ENCODE assay signal across 15 cellular contexts in the genomic region with DNA sequence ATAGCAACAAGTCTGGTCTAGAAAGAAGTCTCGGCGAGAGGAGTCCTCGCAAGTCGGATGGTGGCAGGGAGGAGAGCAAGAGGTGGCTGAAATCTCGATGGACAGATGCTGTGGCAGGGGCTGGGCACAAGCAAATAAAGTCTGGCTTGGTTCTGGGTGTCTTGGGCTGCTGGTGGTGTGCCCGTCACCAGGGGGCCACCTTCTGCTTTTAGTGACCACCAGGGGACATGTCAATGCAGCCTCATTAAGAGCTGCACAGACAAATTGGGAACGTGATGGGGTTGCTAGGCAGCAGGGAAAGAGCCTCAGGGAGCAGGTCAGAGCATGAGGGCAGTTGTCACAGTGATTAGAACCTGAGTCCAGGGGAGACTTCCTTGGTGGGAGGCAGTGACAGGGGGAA. TPM values are rescaled to one million over a fixed set of nuclear protein-coding genes. Genes with fewer than 3 reads are reported as not detected.
A peak's percentile ranks its signal among the peaks of the same experiment; 100 is the strongest.
DNase-seq lines count a peak whose midpoint lies in the region; FAIRE-seq and TF ChIP-seq lines count a peak whose summit lies in the region.
"Had no signal": no experiment of that assay in that cellular context is flagged by ENCODE, and none has a peak within 500 bp of the region (broad histone marks: within the 10 kb centered on the region; RNA-seq: fewer than 3 reads in every experiment).

No MANE protein-coding gene starts in this region.

- DNase-seq in NCI-H146 (lab: John Stamatoyannopoulos, UW) (peak; percentile 33), NCI-H146 treated with DMSO at 0.1 percent for 48 hours (lab: John Stamatoyannopoulos, UW; ENCODE audit: unreplicated experiment) (no peak), KBM-7 (peak; percentile 40), astrocyte (ENCODE audit: low read depth) (no peak), progenitor cell of endocrine pancreas (ENCODE audit: low spot score, unreplicated experiment) (no peak), Peyer's patch (no peak)
- no peak for DNase-seq in stimulated activated CD8-positive, alpha-beta memory T cell treated with anti-CD3 and anti-CD28 coated beads, Interleukin-4, amount 100 ng/mL, for 48 hours
- no peak for DNase-seq in effector memory CD4-positive, alpha-beta T cell
- DNase-seq: GOT3; natural killer cell; stimulated activated CD4-positive, alpha-beta T cell treated with anti-CD3 and anti-CD28 coated beads, Interleukin-4, amount 100 ng/mL, for 4 hours; thyroid gland had no signal

- H3K9me3 Mint-ChIP-seq in astrocyte (ENCODE audit: unreplicated experiment) (no peaks in the 10 kb centered on the region), progenitor cell of endocrine pancreas (ENCODE audit: low read depth) (no peaks in the 10 kb centered on the region)
- H3K9me3 Mint-ChIP-seq: natural killer cell had no signal

- no peak overlapping the region for H3K27ac Mint-ChIP-seq in astrocyte (ENCODE audit: unreplicated experiment)
- H3K27ac Mint-ChIP-seq in progenitor cell of endocrine pancreas = no peak overlapping the region
- H3K27ac Mint-ChIP-seq: natural killer cell had no signal

- H3K4me1 ChIP-seq in astrocyte (ENCODE audit: insufficient read depth, low read length) (no peaks in the 10 kb centered on the region), Peyer's patch (no peaks in the 10 kb centered on the region)
- peaks cover 12% of the 10 kb centered on the region for H3K4me1 ChIP-seq in effector memory CD4-positive, alpha-beta T cell (ENCODE audit: control insufficient read depth, insufficient read depth, low read length, poor library complexity, severe bottlenecking)
- H3K4me1 ChIP-seq: thyroid gland had no signal

- FAIRE-seq in astrocyte (lab: Jason Lieb, UNC) = no peak

- TF ChIP-seq POLR2A in Peyer's patch (IDR thresholded peaks at IDR 0.05) = no peak

- in situ Hi-C loops in KBM-7 (cut with MboI; ENCODE audit: low pct_unique_long_range_greater_than_20kb, low sequenced_read_pairs) = loop anchor here (10.0 kb wide), 1 partner anchor 195 kb away; no protein-coding TSS in a partner anchor

- no peak overlapping the region for H3K4me2 ChIP-seq in astrocyte (ENCODE audit: low read length)
- H3K4me2 ChIP-seq: hepatocyte had no signal

- H3K79me2 ChIP-seq in astrocyte (ENCODE audit: insufficient read depth, low read length) = no peaks in the 10 kb centered on the region
- H3K79me2 ChIP-seq: hepatocyte had no signal

- no peaks in the 10 kb centered on the region for H3K36me3 ChIP-seq in astrocyte (ENCODE audit: insufficient read depth, low read length)
- no peaks in the 10 kb centered on the region for H3K36me3 ChIP-seq in Peyer's patch
- no peaks in the 10 kb centered on the region for H3K36me3 ChIP-seq in effector memory CD4-positive, alpha-beta T cell (ENCODE audit: control insufficient read depth, insufficient read depth, low read length)
- H3K36me3 ChIP-seq: cardiac muscle cell, SJCRH30, thyroid gland had no signal

- H3K4me3 Mint-ChIP-seq in astrocyte (ENCODE audit: unreplicated experiment) (no peak overlapping the region), progenitor cell of endocrine pancreas (ENCODE audit: low read depth) (no peak overlapping the region)
- H3K4me3 Mint-ChIP-seq: natural killer cell had no signal

- H3K36me3 Mint-ChIP-seq in astrocyte (ENCODE audit: low read depth, unreplicated experiment) (no peaks in the 10 kb centered on the region), progenitor cell of endocrine pancreas (ENCODE audit: insufficient read depth) (no peaks in the 10 kb centered on the region)
- H3K36me3 Mint-ChIP-seq: natural killer cell had no signal

- H4K20me1 ChIP-seq in astrocyte (ENCODE audit: insufficient read depth, low read length) = no peaks in the 10 kb centered on the region

- H2AFZ ChIP-seq in astrocyte (ENCODE audit: low read depth, low read length) = no peak overlapping the region
- H2AFZ ChIP-seq: hepatocyte had no signal

- H3K9ac ChIP-seq in astrocyte (ENCODE audit: low read length) = no peak overlapping the region

- H3K4me3 ChIP-seq in astrocyte (ENCODE audit: insufficient read depth, low read depth, low read length) (no peak overlapping the region), Peyer's patch (no peak overlapping the region)
- H3K4me3 ChIP-seq in effector memory CD4-positive, alpha-beta T cell (ENCODE audit: insufficient read depth, low read depth, low read length, poor library complexity, severe bottlenecking) = no peak overlapping the region
- H3K4me3 ChIP-seq: cardiac muscle cell, hepatocyte, SJCRH30, thyroid gland had no signal

- H3K4me1 Mint-ChIP-seq in astrocyte (ENCODE audit: low read depth, unreplicated experiment) (no peaks in the 10 kb centered on the region), progenitor cell of endocrine pancreas (ENCODE audit: low read depth) (peaks cover 5% of the 10 kb centered on the region)

- H3K9me3 ChIP-seq in astrocyte (ENCODE audit: insufficient read depth, low read depth, low read length) = no peaks in the 10 kb centered on the region
- no peaks in the 10 kb centered on the region for H3K9me3 ChIP-seq in Peyer's patch
- H3K9me3 ChIP-seq in effector memory CD4-positive, alpha-beta T cell (ENCODE audit: control insufficient read depth, low read length) = no peaks in the 10 kb centered on the region
- H3K9me3 ChIP-seq: thyroid gland had no signal

- peaks cover 8% of the 10 kb centered on the region for H3K27me3 ChIP-seq in astrocyte (ENCODE audit: insufficient read depth, low read length)
- no peaks in the 10 kb centered on the region for H3K27me3 ChIP-seq in Peyer's patch
- no peaks in the 10 kb centered on the region for H3K27me3 ChIP-seq in effector memory CD4-positive, alpha-beta T cell (replicated peaks; ENCODE audit: control insufficient read depth, insufficient read depth, low read length, poor library complexity, severe bottlenecking)
- H3K27me3 ChIP-seq: cardiac muscle cell, hepatocyte, SJCRH30, thyroid gland had no signal

- H3K27ac ChIP-seq in astrocyte (ENCODE audit: low read depth, low read length) (no peak overlapping the region), Peyer's patch (no peak overlapping the region)
- H3K27ac ChIP-seq in effector memory CD4-positive, alpha-beta T cell (ENCODE audit: insufficient read depth, low read length, poor library complexity, severe bottlenecking) = no peak overlapping the region
- H3K27ac ChIP-seq: cardiac muscle cell, hepatocyte, SJCRH30, thyroid gland had no signal

- TF ChIP-seq CTCF in astrocyte (IDR thresholded peaks at IDR 0.05; ENCODE audit: insufficient read depth, low read depth, low read length) (peak; percentile 8), progenitor cell of endocrine pancreas (IDR thresholded peaks at IDR 0.05; ENCODE audit: unreplicated experiment) (peak; percentile 47), Peyer's patch (IDR thresholded peaks at IDR 0.05) (no peak)

- H3K27me3 Mint-ChIP-seq in astrocyte (ENCODE audit: low read depth, unreplicated experiment) (peaks cover 26% of the 10 kb centered on the region), progenitor cell of endocrine pancreas (no peaks in the 10 kb centered on the region)

RNA-seq across cellular contexts. Expression of a gene that starts 43.9 kb away (rescaled TPM):
- total RNA-seq in astrocyte (not detected in 2 replicates), progenitor cell of endocrine pancreas (not detected in 2 replicates), Peyer's patch (not detected)
- total RNA-seq: cardiac muscle cell, hepatocyte, natural killer cell, SJCRH30, thyroid gland had no signal

RNA-seq across cellular contexts. Expression of a gene that starts 57.5 kb away (rescaled TPM):
- 12.7 and 15.0 TPM in 2 replicates for total RNA-seq in astrocyte
- total RNA-seq in progenitor cell of endocrine pancreas = 121 and 129 TPM in 2 replicates
- total RNA-seq in Peyer's patch = 10 to 100 TPM in 3 of 4 donors, 1 to 10 TPM in 1; 9.8 to 15.7 (median 13.0) TPM

Comparison
In these comparisons a context has a peak if more than half of its experiments do, and no peak if none do; other contexts are left out.
1. DNase-seq: peak in NCI-H146 (single experiment) and KBM-7 (single experiment); none in NCI-H146 treated with DMSO at 0.1 percent for 48 hours (single experiment), astrocyte (single experiment), progenitor cell of endocrine pancreas (single experiment), Peyer's patch (0 of 3), stimulated activated CD8-positive, alpha-beta memory T cell treated with anti-CD3 and anti-CD28 coated beads, Interleukin-4, amount 100 ng/mL, for 48 hours (single experiment) and effector memory CD4-positive, alpha-beta T cell (0 of 3).
2. CTCF ChIP-seq: peak in astrocyte (single experiment) and progenitor cell of endocrine pancreas (single experiment); none in Peyer's patch (0 of 6).